In genomic region chr5:78509884-78510769, GRCh38 we compare ENCODE assay signal across 8 cellular contexts.
DNase-seq lines count a peak whose midpoint lies in the region; ATAC-seq and TF ChIP-seq lines count a peak whose summit lies in the region.

No MANE protein-coding gene starts in this region.

- H3K27ac ChIP-seq in esophagus muscularis mucosa (replicated peaks in 1 of 4) (peak overlapping the region; percentile 72 to 80 (median 76)), transverse colon (peak overlapping the region; percentile 57 to 78 (median 67))
- H3K27ac ChIP-seq in naive thymus-derived CD4-positive, alpha-beta T cell (ENCODE audit: low read depth, low read length) = no peak overlapping the region

- CTCF ChIA-PET in naive thymus-derived CD4-positive, alpha-beta T cell (lab: Charles Lee) = no interaction called here

- DNase-seq in Daoy (ENCODE audit: low read depth) (peak; percentile 32), KG1 (lab: John Stamatoyannopoulos, UW) (peak; percentile 45), activated T-cell treated with anti-CD3 and anti-CD28 coated beads for 4 hours (peak; percentile 2), esophagus muscularis mucosa (ENCODE audit: extremely low spot score) (no peak), transverse colon (peak; percentile 80), LoVo (ENCODE audit: low spot score) (no peak)
- DNase-seq in naive thymus-derived CD4-positive, alpha-beta T cell = peak in 7 of 9 donors; percentile 11 to 49 (median 14)

- peak overlapping the region; percentile 51 to 56 (median 54) for H3K4me3 ChIP-seq in esophagus muscularis mucosa
- peak overlapping the region; percentile 61 for H3K4me3 ChIP-seq in naive thymus-derived CD4-positive, alpha-beta T cell (ENCODE audit: low read length)
- peak overlapping the region; percentile 13 to 54 (median 27) for H3K4me3 ChIP-seq in transverse colon

- no peaks in the 10 kb centered on the region for H3K36me3 Mint-ChIP-seq in naive thymus-derived CD4-positive, alpha-beta T cell

- TF ChIP-seq POLR2A in esophagus muscularis mucosa (IDR thresholded peaks at IDR 0.05; ENCODE audit: low read depth) (no peak), transverse colon (IDR thresholded peaks at IDR 0.05) (peak; percentile 50)

- TF ChIP-seq EP300 in esophagus muscularis mucosa (IDR thresholded peaks at IDR 0.05) (no peak), transverse colon (IDR thresholded peaks at IDR 0.05; ENCODE audit: low read depth) (no peak)

- H3K9me3 ChIP-seq in esophagus muscularis mucosa (no peaks in the 10 kb centered on the region), transverse colon (no peaks in the 10 kb centered on the region)
- no peaks in the 10 kb centered on the region for H3K9me3 ChIP-seq in naive thymus-derived CD4-positive, alpha-beta T cell (ENCODE audit: control insufficient read depth in 2 of 3, low read length in 3 of 3)

- H3K27me3 Mint-ChIP-seq in naive thymus-derived CD4-positive, alpha-beta T cell = peaks cover 62 to 84% (median 67%) of the 10 kb centered on the region in 5 donors

- H3K4me1 ChIP-seq in esophagus muscularis mucosa = peaks cover 43 to 80% (median 73%) of the 10 kb centered on the region in 4 donors
- H3K4me1 ChIP-seq in naive thymus-derived CD4-positive, alpha-beta T cell (ENCODE audit: control insufficient read depth in 2 of 2, insufficient read depth in 2 of 2, low read length in 2 of 2) = peaks cover 3 to 9% of the 10 kb centered on the region in 2 donors
- peaks cover 11 to 51% (median 17%) of the 10 kb centered on the region in 4 donors for H3K4me1 ChIP-seq in transverse colon

- H3K4me1 Mint-ChIP-seq in naive thymus-derived CD4-positive, alpha-beta T cell = peaks cover 0 to 23% (median 12%) of the 10 kb centered on the region in 7 donors

- no peak overlapping the region for H3K27ac Mint-ChIP-seq in naive thymus-derived CD4-positive, alpha-beta T cell

- POLR2A ChIA-PET in naive thymus-derived CD4-positive, alpha-beta T cell (lab: Charles Lee) = interaction anchor here (0.7 kb wide), 1 partner anchor 958 kb away, joined by 3 read pairs; no protein-coding TSS in a partner anchor

- H3K36me3 ChIP-seq in esophagus muscularis mucosa = no peaks in the 10 kb centered on the region
- no peaks in the 10 kb centered on the region for H3K36me3 ChIP-seq in naive thymus-derived CD4-positive, alpha-beta T cell (ENCODE audit: control insufficient read depth in 2 of 3, insufficient read depth in 3 of 3, low read length in 3 of 3)
- H3K36me3 ChIP-seq in transverse colon = no peaks in the 10 kb centered on the region

- H3K27me3 ChIP-seq in esophagus muscularis mucosa (no peaks in the 10 kb centered on the region), transverse colon (no peaks in the 10 kb centered on the region)
- peaks cover 3 to 16% of the 10 kb centered on the region in 2 donors for H3K27me3 ChIP-seq in naive thymus-derived CD4-positive, alpha-beta T cell (ENCODE audit: control insufficient read depth in 2 of 2, insufficient read depth in 2 of 2, low read length in 2 of 2)

- in situ Hi-C loops in transverse colon (cut with MboI; ENCODE audit: low pct_ligation_motif_present in 1 of 4, low pct_unique_long_range_greater_than_20kb in 1 of 4, low sequenced_read_pairs in 3 of 4) = no loop called here

- intact Hi-C loops in esophagus muscularis mucosa (cut with DNase I) = no loop called here
- intact Hi-C loops in naive thymus-derived CD4-positive, alpha-beta T cell (cut with micrococcal nuclease) = no loop called here
- intact Hi-C loops in transverse colon (cut with DNase I; ENCODE audit: low total_unique reads) = no loop called here

- H3K4me3 Mint-ChIP-seq in naive thymus-derived CD4-positive, alpha-beta T cell = peak overlapping the region; percentile 78 to 88 (median 84)

- WGBS in esophagus muscularis mucosa = 15% methylated on average over 24 of the region's 61 CpGs
- 15 to 33% methylated on average over 1 to 47 of the region's 61 CpGs for WGBS in transverse colon (ENCODE audit: low coverage in 1 of 2), 2 donors

- peak in 2 of 3 experiments; percentile 14 to 18 for TF ChIP-seq CTCF in esophagus muscularis mucosa (IDR thresholded peaks at IDR 0.05)
- TF ChIP-seq CTCF in transverse colon (IDR thresholded peaks at IDR 0.05) = peak in 1 of 5 experiments; percentile 22

- H3K9me3 Mint-ChIP-seq in naive thymus-derived CD4-positive, alpha-beta T cell = peaks cover 0 to 3% (median 0%) of the 10 kb centered on the region in 11 donors

- ATAC-seq in GM21515 (IDR thresholded peaks at IDR 0.05; ENCODE audit: unreplicated experiment) = peak; percentile 89
- peak; percentile 72 for ATAC-seq in naive thymus-derived CD4-positive, alpha-beta T cell

Comparison
In these comparisons a context has a peak if more than half of its experiments do, and no peak if none do; other contexts are left out.
1. DNase-seq: peak in Daoy (single experiment), KG1 (single experiment), activated T-cell treated with anti-CD3 and anti-CD28 coated beads for 4 hours (single experiment), naive thymus-derived CD4-positive, alpha-beta T cell (7 of 9) and transverse colon (single experiment); none in esophagus muscularis mucosa (single experiment) and LoVo (single experiment).
2. Peak in every context shown above with its lines, with median percentiles within 50 percentile points of each other: H3K4me3 ChIP-seq.